In genomic region chr3:46947545-46947899, GRCh38 we compare ENCODE assay signal across 10 cellular contexts. TPM values are rescaled to one million over a fixed set of nuclear protein-coding genes. Genes with fewer than 3 reads are reported as not detected.
DNase-seq lines count a peak whose midpoint lies in the region; ATAC-seq, FAIRE-seq and TF ChIP-seq lines count a peak whose summit lies in the region.
"Had no signal": no experiment of that assay in that cellular context is flagged by ENCODE, and none has a peak within 500 bp of the region (broad histone marks: within the 10 kb centered on the region; RNA-seq: fewer than 3 reads in every experiment).

No MANE protein-coding gene starts in this region.

- SMC1A ChIA-PET in GM12878 (lab: Charles Lee; ENCODE audit: uncharacterized antibody, unreplicated experiment), result interaction anchor here (0.6 to 17.2 kb wide), 5 partner anchors 9 to 281 kb away, joined by 3 to 298 read pairs (median 5); no protein-coding TSS in a partner anchor

- no peaks in the 10 kb centered on the region for H3K27me3 Mint-ChIP-seq in activated CD4-positive, alpha-beta T cell treated with anti-CD3 and anti-CD28 coated beads, Interleukin-2, amount 10 ng/mL, durations not matched to agents 7 days and 5 days

- peak overlapping the region; percentile 91 for H3K27ac Mint-ChIP-seq in activated CD4-positive, alpha-beta T cell treated with anti-CD3 and anti-CD28 coated beads, Interleukin-2, amount 10 ng/mL, durations not matched to agents 7 days and 5 days

- peaks cover 76% of the 10 kb centered on the region for H3K4me1 Mint-ChIP-seq in activated CD4-positive, alpha-beta T cell treated with anti-CD3 and anti-CD28 coated beads, Interleukin-2, amount 10 ng/mL, durations not matched to agents 7 days and 5 days

- in situ Hi-C loops in GM12878 (cut with MboI), result no loop called here

- H3K27ac ChIP-seq in GM12878 (ENCODE audit: control insufficient read depth, insufficient read depth) (peak overlapping the region; percentile 73), lower lobe of right lung (peak overlapping the region; percentile 85), testis (peak overlapping the region; percentile 64 to 71)

- BruUV-seq in GM12878 (replicated peaks; lab: Mats Ljungman, UMichigan), result no TSS peak

- H3K9me3 ChIP-seq in GM12878 (replicated peaks; ENCODE audit: control insufficient read depth, insufficient read depth, low read length) (no peaks in the 10 kb centered on the region; the same call in 2 of the 3 replicates), lower lobe of right lung (no peaks in the 10 kb centered on the region), testis (no peaks in the 10 kb centered on the region)

- H3K27me3 ChIP-seq in GM12878 (replicated peaks in 1 of 2; ENCODE audit: control insufficient read depth in 2 of 2, insufficient read depth in 2 of 2, low read length in 1 of 2) (no peaks in the 10 kb centered on the region), lower lobe of right lung (ENCODE audit: low read depth) (no peaks in the 10 kb centered on the region), testis (no peaks in the 10 kb centered on the region), H7 (ENCODE audit: control insufficient read depth, insufficient read depth, low read length) (no peaks in the 10 kb centered on the region)

- RAD21 ChIA-PET in GM12878 (lab: Charles Lee; ENCODE audit: unreplicated experiment), result interaction anchor here (0.6 to 3.2 kb wide), 7 partner anchors 8 to 32 kb away, joined by 3 to 21 read pairs (median 5); partner anchors contain the start of gene NBEAL2

- H3K36me3 Mint-ChIP-seq in activated CD4-positive, alpha-beta T cell treated with anti-CD3 and anti-CD28 coated beads, Interleukin-2, amount 10 ng/mL, durations not matched to agents 7 days and 5 days (ENCODE audit: low read depth), result peaks cover 46% of the 10 kb centered on the region

- H3K79me2 ChIP-seq in GM12878 (ENCODE audit: control insufficient read depth, insufficient read depth, low read length), result peaks cover 95% of the 10 kb centered on the region

- peaks cover 6% of the 10 kb centered on the region; the same call in 1 of the 2 replicates for H4K20me1 ChIP-seq in GM12878 (ENCODE audit: control insufficient read depth, insufficient read depth)

- TF ChIP-seq CTCF in GM12878 (IDR thresholded peaks at IDR 0.05 in 2 of 3, conservative IDR thresholded peaks at IDR 0.05 in 1 of 3; ENCODE audit: control insufficient read depth in 2 of 3, extremely low read depth in 1 of 3, insufficient read depth in 1 of 3, low read depth in 3 of 3, low read length in 3 of 3) (no peak), lower lobe of right lung (IDR thresholded peaks at IDR 0.05) (no peak), testis (IDR thresholded peaks at IDR 0.05) (no peak)

- TF ChIP-seq POLR2A in GM12878 (IDR thresholded peaks at IDR 0.05; ENCODE audit: low read depth, low read length) (no peak), testis (IDR thresholded peaks at IDR 0.05) (no peak)

- H3K9me3 Mint-ChIP-seq in activated CD4-positive, alpha-beta T cell treated with anti-CD3 and anti-CD28 coated beads, Interleukin-2, amount 10 ng/mL, durations not matched to agents 7 days and 5 days, result no peaks in the 10 kb centered on the region

- peaks cover 19 to 32% of the 10 kb centered on the region in 2 experiments for H3K36me3 ChIP-seq in GM12878 (ENCODE audit: control insufficient read depth in 2 of 2, insufficient read depth in 2 of 2, low read length in 1 of 2)
- no peaks in the 10 kb centered on the region for H3K36me3 ChIP-seq in lower lobe of right lung
- H3K36me3 ChIP-seq in testis (ENCODE audit: low read depth, missing control alignments), result no peaks in the 10 kb centered on the region
- H3K36me3 ChIP-seq in H7 (replicated peaks; ENCODE audit: control insufficient read depth, insufficient read depth, low read length), result peaks cover 4% of the 10 kb centered on the region

- ATAC-seq in GM12878 (0 out of 3 replicates have a peak, but pooled peaks have one; percentile 5), lower lobe of right lung (no peak), GM21515 (IDR thresholded peaks at IDR 0.05; ENCODE audit: unreplicated experiment) (no peak)

- no peak overlapping the region for H3K9ac ChIP-seq in GM12878 (ENCODE audit: control insufficient read depth, insufficient read depth, low read length)

- POLR2A ChIA-PET in activated CD4-positive, alpha-beta T cell treated with anti-CD3 and anti-CD28 coated beads, Interleukin-2, amount 10 ng/mL, durations not matched to agents 7 days and 5 days (lab: Charles Lee), result interaction anchor here (0.5 to 0.6 kb wide), 2 partner anchors 566 to 1436 kb away, joined by 3 to 4 read pairs; no protein-coding TSS in a partner anchor
- POLR2A ChIA-PET in GM12878 (lab: Charles Lee), result interaction anchor here (0.8 to 10.1 kb wide), 4 partner anchors 9 to 22 kb away, joined by 3 to 163 read pairs (median 12); no protein-coding TSS in a partner anchor

- no peak overlapping the region for H2AFZ ChIP-seq in GM12878 (ENCODE audit: control insufficient read depth, low read depth, low read length)

- H3K4me1 ChIP-seq in GM12878 (ENCODE audit: control insufficient read depth, insufficient read depth, low read length) (peaks cover 38% of the 10 kb centered on the region), lower lobe of right lung (peaks cover 95% of the 10 kb centered on the region), testis (peaks cover 76% of the 10 kb centered on the region)

- H3K4me3 ChIP-seq in GM12878, result no peak overlapping the region
- peak overlapping the region; percentile 9 for H3K4me3 ChIP-seq in lower lobe of right lung
- no peak overlapping the region for H3K4me3 ChIP-seq in testis
- H3K4me3 ChIP-seq in H7 (ENCODE audit: insufficient read depth, low read depth, low read length), result no peak overlapping the region

- TF ChIP-seq RAD21 in GM12878 (IDR thresholded peaks at IDR 0.05; ENCODE audit: insufficient read depth, low read depth, low read length), result no peak

- TF ChIP-seq EP300 in GM12878 (IDR thresholded peaks at IDR 0.05; ENCODE audit: borderline replicate concordance in 1 of 2, control insufficient read depth in 1 of 2, low read depth in 2 of 2, low read length in 2 of 2), result no peak

- CTCF ChIA-PET in activated CD4-positive, alpha-beta T cell treated with anti-CD3 and anti-CD28 coated beads, Interleukin-2, amount 10 ng/mL, durations not matched to agents 7 days and 5 days (lab: Charles Lee), result interaction anchor here (0.5 to 4.5 kb wide), 12 partner anchors 9 to 360 kb away, joined by 3 to 21 read pairs (median 6); no protein-coding TSS in a partner anchor
- CTCF ChIA-PET in GM12878 (lab: Yijun Ruan, JAX), result interaction anchor here (0.5 to 4.5 kb wide), 7 partner anchors 9 to 51 kb away, joined by 3 to 27 read pairs (median 3); no protein-coding TSS in a partner anchor

- intact Hi-C loops in GM12878 (cut with micrococcal nuclease; ENCODE audit: unreplicated experiment), result no loop called here
- intact Hi-C loops in lower lobe of right lung (cut with DNase I), result no loop called here
- intact Hi-C loops in testis (cut with DNase I; ENCODE audit: low total_unique reads), result no loop called here

- H3K4me3 Mint-ChIP-seq in activated CD4-positive, alpha-beta T cell treated with anti-CD3 and anti-CD28 coated beads, Interleukin-2, amount 10 ng/mL, durations not matched to agents 7 days and 5 days, result peak overlapping the region; percentile 57

- DNase-seq in activated CD4-positive, alpha-beta T cell treated with anti-CD3 and anti-CD28 coated beads, Interleukin-2, amount 10 ng/mL, durations not matched to agents 7 days and 5 days, result no peak
- no peak for DNase-seq in activated CD4-positive, alpha-beta T cell treated with anti-CD3 and anti-CD28 coated beads for 48 hours
- no peak for DNase-seq in GM12878 (ENCODE audit: low read depth, low spot score)
- no peak for DNase-seq in lower lobe of right lung
- no peak for DNase-seq in testis
- no peak for DNase-seq in H7
- DNase-seq in NCI-H2029 treated with DMSO at 0.1 percent for 48 hours (lab: John Stamatoyannopoulos, UW), result no peak
- DNase-seq: hippocampal formation, NCI-H510A treated with DMSO at 0.1 percent for 48 hours had no signal

- no peak overlapping the region; the same call in 1 of the 2 replicates for H3K4me2 ChIP-seq in GM12878 (ENCODE audit: control insufficient read depth, insufficient read depth)

- no peak for FAIRE-seq in GM12878 (lab: Jason Lieb, UNC)

- WGBS in GM12878 (ENCODE audit: insufficient coverage, insufficient replicate concordance, low lambda C conversion rate, missing lambda C conversion rate), result 57% methylated on average over 4 of the region's 4 CpGs
- WGBS in testis, 2 donors, result 62 to 88% methylated on average over 3 to 4 of the region's 4 CpGs

RNA-seq across cellular contexts. Expression of gene CCDC12, which starts 29.0 kb away (rescaled TPM):
- 10 to 100 TPM; 48.7 to 56.1 TPM for total RNA-seq in activated CD4-positive, alpha-beta T cell treated with anti-CD3 and anti-CD28 coated beads, Interleukin-2, amount 10 ng/mL, durations not matched to agents 7 days and 5 days
- 111 and 121 TPM in 2 replicates for total RNA-seq in GM12878 (2013; cell fraction: nucleolus; rRNA removed)
- total RNA-seq in GM12878 (2014; rRNA removed) (46.9 and 53.0 TPM in 2 replicates), GM12878 (2014; rRNA removed; fragmentation: Illumina TruSeq; extraction: Trizol) (67.3 and 72.4 TPM in 2 replicates), GM12878 (2021) (65.8 and 65.9 TPM in 2 replicates), lower lobe of right lung (42.9 TPM), testis (10 to 100 TPM; 59.6 to 66.6 TPM)
- polyA plus RNA-seq in GM12878 (2011; ENCODE audit: low read depth), result 29.4 TPM
- polyA plus RNA-seq in GM12878 (2011; rRNA removed) (31.2 and 45.6 TPM in 2 replicates), GM12878 (2014; fragmentation: Illumina TruSeq; extraction: Trizol) (11.2 and 63.3 TPM in 2 replicates), GM12878 (2014; fragmentation: Nextera tagmentation; extraction: Ambion mirVana) (10 to 100 TPM in 1 of 2 experiments, 1 to 10 TPM in 1; 9.2 to 22.5 TPM), GM12878 (2014; rRNA removed) (59.3 and 67.6 TPM in 2 replicates), GM12878 (2016; fragmentation: Nextera tagmentation; extraction: Ambion mirVana) (10 to 100 TPM; 83.1 to 91.4 TPM), testis (ENCODE audit: insufficient read depth, low read depth, low replicate concordance) (43.3 TPM)
- polyA plus RNA-seq in GM12878 (2011; cell fraction: cytosol; rRNA removed), result 52.2 and 68.0 TPM in 2 replicates
- polyA plus RNA-seq in GM12878 (2011; cell fraction: nucleus; rRNA removed), result 63.4 and 85.5 TPM in 2 replicates
- polyA plus RNA-seq in GM12878 (2012), result 47.7 and 72.7 TPM in 2 replicates
- polyA minus RNA-seq in GM12878 (2011; rRNA and poly(A)+ RNA removed), result 69.5 and 77.8 TPM in 2 replicates
- polyA minus RNA-seq in GM12878 (2011; cell fraction: cytosol; rRNA and poly(A)+ RNA removed), result 15.6 and 18.2 TPM in 2 replicates
- polyA minus RNA-seq in GM12878 (2011; cell fraction: nucleus; rRNA and poly(A)+ RNA removed), result 64.3 and 144 TPM in 2 replicates
- 40.0 and 40.9 TPM in 2 replicates for total RNA-seq in H7 (2014; rRNA removed; shearing (Covaris generic))

RNA-seq across cellular contexts. Expression of gene NBEAL2, which starts 31.9 kb away (rescaled TPM):
- total RNA-seq in activated CD4-positive, alpha-beta T cell treated with anti-CD3 and anti-CD28 coated beads, Interleukin-2, amount 10 ng/mL, durations not matched to agents 7 days and 5 days, result 100 to 1,000 TPM; 194 to 212 TPM
- total RNA-seq in GM12878 (2013; cell fraction: nucleolus; rRNA removed), result 152 and 168 TPM in 2 replicates
- total RNA-seq in GM12878 (2014; rRNA removed), result 47.2 and 52.0 TPM in 2 replicates
- 19.7 and 21.8 TPM in 2 replicates for total RNA-seq in GM12878 (2014; rRNA removed; fragmentation: Illumina TruSeq; extraction: Trizol)
- total RNA-seq in GM12878 (2021), result 106 and 127 TPM in 2 replicates
- polyA plus RNA-seq in GM12878 (2011; ENCODE audit: low read depth), result 27.1 TPM
- polyA plus RNA-seq in GM12878 (2011; rRNA removed), result 17.1 and 29.0 TPM in 2 replicates
- polyA plus RNA-seq in GM12878 (2011; cell fraction: cytosol; rRNA removed), result 39.5 and 52.6 TPM in 2 replicates
- polyA plus RNA-seq in GM12878 (2011; cell fraction: nucleus; rRNA removed), result 940 and 1,024 TPM in 2 replicates
- polyA plus RNA-seq in GM12878 (2012), result 62.9 and 78.4 TPM in 2 replicates
- polyA plus RNA-seq in GM12878 (2014; fragmentation: Illumina TruSeq; extraction: Trizol), result 16.4 and 41.4 TPM in 2 replicates
- polyA plus RNA-seq in GM12878 (2014; fragmentation: Nextera tagmentation; extraction: Ambion mirVana), result under 1 TPM; 0.07 to 0.18 TPM
- polyA plus RNA-seq in GM12878 (2014; rRNA removed), result 96.3 and 110 TPM in 2 replicates
- polyA plus RNA-seq in GM12878 (2016; fragmentation: Nextera tagmentation; extraction: Ambion mirVana), result 10 to 100 TPM; 22.5 to 29.7 TPM
- 21.7 and 46.1 TPM in 2 replicates for polyA minus RNA-seq in GM12878 (2011; rRNA and poly(A)+ RNA removed)
- 21.8 and 25.3 TPM in 2 replicates for polyA minus RNA-seq in GM12878 (2011; cell fraction: cytosol; rRNA and poly(A)+ RNA removed)
- 95.1 and 139 TPM in 2 replicates for polyA minus RNA-seq in GM12878 (2011; cell fraction: nucleus; rRNA and poly(A)+ RNA removed)
- 97.0 TPM for total RNA-seq in lower lobe of right lung
- total RNA-seq in testis, result 10 to 100 TPM; 40.2 to 44.8 TPM
- 16.2 TPM for polyA plus RNA-seq in testis (ENCODE audit: insufficient read depth, low read depth, low replicate concordance)
- total RNA-seq in H7 (2014; rRNA removed; shearing (Covaris generic)), result 51.6 and 65.4 TPM in 2 replicates
